ENCODE assay signal across 20 cellular contexts in genomic region chr11:83057721-83058120, GRCh38. TPM values are rescaled to one million over a fixed set of nuclear protein-coding genes. Genes with fewer than 3 reads are reported as not detected.
A peak's percentile ranks its signal among the peaks of the same experiment; 100 is the strongest.
DNase-seq lines count a peak whose midpoint lies in the region; ATAC-seq and TF ChIP-seq lines count a peak whose summit lies in the region.
"Had no signal": no experiment of that assay in that cellular context is flagged by ENCODE, and none has a peak within 500 bp of the region (broad histone marks: within the 10 kb centered on the region; RNA-seq: fewer than 3 reads in every experiment).

No MANE protein-coding gene starts in this region.

- H3K79me2 ChIP-seq in GM23338 (replicated peaks; ENCODE audit: insufficient read depth), result peaks cover 15% of the 10 kb centered on the region
- H3K79me2 ChIP-seq in OCI-LY1 (ENCODE audit: insufficient read depth, low read length), result peaks cover 85% of the 10 kb centered on the region

- H3K4me2 ChIP-seq in GM23338, result 0 out of 2 replicates have a peak overlapping the region, but pooled peaks have one; percentile 11
- H3K4me2 ChIP-seq in OCI-LY1 (ENCODE audit: low read length), result no peak overlapping the region

- no peak overlapping the region for H3K4me3 Mint-ChIP-seq in GM23338
- H3K4me3 Mint-ChIP-seq in stimulated activated memory B cell treated with anti-CD40 and anti-IgM and Interleukin-4, amounts not matched to agents 10 μg/mL and 1 μg/mL and 100 μg/mL, for 72 hours, result no peak overlapping the region
- H3K4me3 Mint-ChIP-seq: H9 had no signal

- no peaks in the 10 kb centered on the region for H3K9me3 Mint-ChIP-seq in GM23338
- H3K9me3 Mint-ChIP-seq in stimulated activated memory B cell treated with anti-CD40 and anti-IgM and Interleukin-4, amounts not matched to agents 10 μg/mL and 1 μg/mL and 100 μg/mL, for 72 hours, result peaks cover 5% of the 10 kb centered on the region
- H3K9me3 Mint-ChIP-seq: H9 had no signal

- DNase-seq in GM23338 (ENCODE audit: low spot score) (no peak), cerebellum (ENCODE audit: low spot score) (peak; percentile 38), adrenal gland (no peak), MG63 (no peak)
- no peak for DNase-seq in activated CD4-positive, alpha-beta T cell treated with anti-CD3 and anti-CD28 coated beads, Interleukin-2, amount 50 U/mL, for 1 hour
- DNase-seq: Calu3, DMS79 treated with DMSO at 0.1 percent for 48 hours, GM23248, H9, KBM-7, MM.1S, NCI-H2029, NCI-H446, NCI-H524 treated with DMSO at 0.1 percent for 48 hours, NCI-H82, SIG-M5 had no signal

- no peak overlapping the region for H3K27ac Mint-ChIP-seq in GM23338
- peak overlapping the region; percentile 60 for H3K27ac Mint-ChIP-seq in stimulated activated memory B cell treated with anti-CD40 and anti-IgM and Interleukin-4, amounts not matched to agents 10 μg/mL and 1 μg/mL and 100 μg/mL, for 72 hours
- H3K27ac Mint-ChIP-seq: H9 had no signal

- 93 to 99% (median 95%) methylated on average over 3 of the region's 3 CpGs for WGBS in adrenal gland, 4 donors

- H3K27ac ChIP-seq in GM23338 (ENCODE audit: low read depth) (no peak overlapping the region), OCI-LY1 (ENCODE audit: low read depth, low read length, poor library complexity, severe bottlenecking) (peak overlapping the region; percentile 92), adrenal gland (no peak overlapping the region)
- H3K27ac ChIP-seq: GM23248, SK-N-MC had no signal

- H4K20me1 ChIP-seq in GM23338 (replicated peaks; ENCODE audit: insufficient read depth) (no peaks in the 10 kb centered on the region), OCI-LY1 (ENCODE audit: insufficient read depth, low read length) (no peaks in the 10 kb centered on the region)

- no peaks in the 10 kb centered on the region for H3K27me3 Mint-ChIP-seq in GM23338 (ENCODE audit: insufficient read depth, low read depth, poor library complexity)
- H3K27me3 Mint-ChIP-seq in stimulated activated memory B cell treated with anti-CD40 and anti-IgM and Interleukin-4, amounts not matched to agents 10 μg/mL and 1 μg/mL and 100 μg/mL, for 72 hours, result no peaks in the 10 kb centered on the region

- peaks cover 15% of the 10 kb centered on the region for H3K4me1 Mint-ChIP-seq in GM23338
- peaks cover 78% of the 10 kb centered on the region for H3K4me1 Mint-ChIP-seq in stimulated activated memory B cell treated with anti-CD40 and anti-IgM and Interleukin-4, amounts not matched to agents 10 μg/mL and 1 μg/mL and 100 μg/mL, for 72 hours

- H3K36me3 ChIP-seq in GM23338 (ENCODE audit: insufficient read depth) (no peaks in the 10 kb centered on the region), OCI-LY1 (ENCODE audit: insufficient read depth, low read length) (peaks cover 55% of the 10 kb centered on the region), adrenal gland (replicated peaks in 1 of 2) (no peaks in the 10 kb centered on the region), MG63 (peaks cover 3% of the 10 kb centered on the region; the same call in 1 of the 2 replicates)

- H2AFZ ChIP-seq in GM23338, result no peak overlapping the region
- no peak overlapping the region for H2AFZ ChIP-seq in OCI-LY1 (ENCODE audit: low read length)
- H2AFZ ChIP-seq: GM23248 had no signal

- no peak overlapping the region for H3K9ac ChIP-seq in OCI-LY1 (ENCODE audit: low read length)
- H3K9ac ChIP-seq: GM23248 had no signal

- no peaks in the 10 kb centered on the region for H3K9me2 ChIP-seq in GM23338 (ENCODE audit: insufficient read depth)
- no peaks in the 10 kb centered on the region for H3K9me2 ChIP-seq in OCI-LY1 (ENCODE audit: low read depth, low read length)

- TF ChIP-seq CTCF in GM23338 (conservative IDR thresholded peaks at IDR 0.05; ENCODE audit: low read depth in 2 of 2) (no peak), OCI-LY1 (IDR thresholded peaks at IDR 0.05; ENCODE audit: low read length) (no peak), adrenal gland (IDR thresholded peaks at IDR 0.05) (no peak)

- H3K4me3 ChIP-seq in GM23338 (no peak overlapping the region), OCI-LY1 (ENCODE audit: low read depth, low read length, poor library complexity, severe bottlenecking) (no peak overlapping the region), adrenal gland (no peak overlapping the region), MG63 (no peak overlapping the region)
- H3K4me3 ChIP-seq: GM23248, SK-N-MC had no signal

- peaks cover 8% of the 10 kb centered on the region; the same call in 1 of the 2 replicates for H3K4me1 ChIP-seq in GM23338 (ENCODE audit: insufficient read depth)
- H3K4me1 ChIP-seq in OCI-LY1 (ENCODE audit: insufficient read depth, low read length, severe bottlenecking), result peaks cover 92% of the 10 kb centered on the region
- peaks cover 8 to 41% of the 10 kb centered on the region in 2 donors for H3K4me1 ChIP-seq in adrenal gland (replicated peaks in 1 of 2)

- peaks cover 16% of the 10 kb centered on the region; the same call in 1 of the 2 replicates for H3K9me3 ChIP-seq in OCI-LY1 (ENCODE audit: low read length)
- no peaks in the 10 kb centered on the region for H3K9me3 ChIP-seq in adrenal gland (replicated peaks in 1 of 3)
- H3K9me3 ChIP-seq in MG63, result peaks cover 5% of the 10 kb centered on the region

- H3F3A ChIP-seq in GM23338 (replicated peaks; ENCODE audit: low read depth) (no peaks in the 10 kb centered on the region), OCI-LY1 (ENCODE audit: insufficient read depth, low read length) (peaks cover 9% of the 10 kb centered on the region)

- ATAC-seq in GM23338, result peak; percentile 46
- no peak for ATAC-seq in stimulated activated memory B cell treated with anti-CD40 and anti-IgM and Interleukin-4, amounts not matched to agents 10 μg/mL and 1 μg/mL and 100 μg/mL, for 72 hours
- no peak for ATAC-seq in GM18858 (IDR thresholded peaks at IDR 0.05; ENCODE audit: unreplicated experiment)

- intact Hi-C loops in adrenal gland (cut with DNase I), result no loop called here

- no peak for TF ChIP-seq POLR2A in adrenal gland (IDR thresholded peaks at IDR 0.05)

- H3K36me3 Mint-ChIP-seq in GM23338 (ENCODE audit: low read depth), result no peaks in the 10 kb centered on the region
- peaks cover 70% of the 10 kb centered on the region for H3K36me3 Mint-ChIP-seq in stimulated activated memory B cell treated with anti-CD40 and anti-IgM and Interleukin-4, amounts not matched to agents 10 μg/mL and 1 μg/mL and 100 μg/mL, for 72 hours

- H3K27me3 ChIP-seq in GM23338 (ENCODE audit: insufficient read depth) (no peaks in the 10 kb centered on the region), OCI-LY1 (ENCODE audit: insufficient read depth, low read length) (no peaks in the 10 kb centered on the region), adrenal gland (no peaks in the 10 kb centered on the region), MG63 (no peaks in the 10 kb centered on the region)

TF ChIP-seq in GM23338, 12 proteins besides CTCF, POLR2A, EP300 and RAD21:
- no peak for TF ChIP-seq POLR2AphosphoS5 (IDR thresholded peaks at IDR 0.05; ENCODE audit: low read depth)
- no peak for TF ChIP-seq REST (IDR thresholded peaks at IDR 0.05; ENCODE audit: unreplicated experiment)
- TF ChIP-seq ZNF331 (CRISPR knock-in tag; IDR thresholded peaks at IDR 0.05; ENCODE audit: low read depth), result no peak
- TF ChIP-seq, protein P1, sequence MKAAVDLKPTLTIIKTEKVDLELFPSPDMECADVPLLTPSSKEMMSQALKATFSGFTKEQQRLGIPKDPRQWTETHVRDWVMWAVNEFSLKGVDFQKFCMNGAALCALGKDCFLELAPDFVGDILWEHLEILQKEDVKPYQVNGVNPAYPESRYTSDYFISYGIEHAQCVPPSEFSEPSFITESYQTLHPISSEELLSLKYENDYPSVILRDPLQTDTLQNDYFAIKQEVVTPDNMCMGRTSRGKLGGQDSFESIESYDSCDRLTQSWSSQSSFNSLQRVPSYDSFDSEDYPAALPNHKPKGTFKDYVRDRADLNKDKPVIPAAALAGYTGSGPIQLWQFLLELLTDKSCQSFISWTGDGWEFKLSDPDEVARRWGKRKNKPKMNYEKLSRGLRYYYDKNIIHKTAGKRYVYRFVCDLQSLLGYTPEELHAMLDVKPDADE (IDR thresholded peaks at IDR 0.05), result no peak
- no peak for TF ChIP-seq CREB1 (CRISPR knock-in tag; IDR thresholded peaks at IDR 0.05; ENCODE audit: low read depth)
- no peak for TF ChIP-seq EZH2 (IDR thresholded peaks at IDR 0.05; ENCODE audit: low read depth, unreplicated experiment)
- TF ChIP-seq STAT1 (IDR thresholded peaks at IDR 0.05; ENCODE audit: unreplicated experiment), result no peak
- no peak for TF ChIP-seq ZNF114 (CRISPR knock-in tag; IDR thresholded peaks at IDR 0.05)
TF ChIP-seq in GM23338: peak in this region for 0.

RNA-seq across cellular contexts. Expression of gene RAB30, which starts 14.0 kb away (rescaled TPM):
- total RNA-seq in GM23338 (2014; rRNA removed; shearing (Covaris generic)), result 4.5 and 6.6 TPM in 2 replicates
- polyA plus RNA-seq in GM23338 (2016; fragmentation: Nextera tagmentation; extraction: Ambion mirVana) (2.6 and 3.3 TPM in 2 replicates), adrenal gland (10 to 100 TPM in 1 of 3 donors, 1 to 10 TPM in 2; 5.1 to 55.4 (median 5.4) TPM)
- total RNA-seq in cerebellum (53.4 TPM), adrenal gland (10 to 100 TPM; 24.5 to 69.4 (median 43.1) TPM)
- 4.0 and 6.1 TPM in 2 replicates for total RNA-seq in MG63 (2014; rRNA removed; shearing (Covaris generic); ENCODE audit: low replicate concordance)
